In genomic region chr17:79980246-79981043, GRCh38 we compare ENCODE assay signal across 21 cellular contexts. TPM values are rescaled to one million over a fixed set of nuclear protein-coding genes. Genes with fewer than 3 reads are reported as not detected.
DNase-seq lines count a peak whose midpoint lies in the region; ATAC-seq and TF ChIP-seq lines count a peak whose summit lies in the region.
"Had no signal": no experiment of that assay in that cellular context is flagged by ENCODE, and none has a peak within 500 bp of the region (broad histone marks: within the 10 kb centered on the region; RNA-seq: fewer than 3 reads in every experiment).

No MANE protein-coding gene starts in this region.

- H3K4me1 ChIP-seq in SK-N-SH (ENCODE audit: control insufficient read depth in 1 of 2, insufficient read depth in 2 of 2, low read depth in 1 of 2, low read length in 1 of 2), result peaks cover under 1 to 28% of the 10 kb centered on the region in 2 experiments; a peak in 1 of 4 replicates
- peaks cover 3% of the 10 kb centered on the region for H3K4me1 ChIP-seq in body of pancreas
- H3K4me1 ChIP-seq in right lobe of liver, result peaks cover 0 to 5% (median 0%) of the 10 kb centered on the region in 4 donors
- H3K4me1 ChIP-seq in spleen, result peaks cover 0 to 46% (median 5%) of the 10 kb centered on the region in 6 donors
- H3K4me1 ChIP-seq: SJCRH30 had no signal

- no peaks in the 10 kb centered on the region for H3K79me2 ChIP-seq in SK-N-SH (ENCODE audit: insufficient read depth)

- H3K4me2 ChIP-seq in SK-N-SH, result no peak overlapping the region

- WGBS in SK-N-SH (ENCODE audit: low lambda C conversion rate), result 97% methylated on average over 23 of the region's 23 CpGs
- 89 to 95% methylated on average over 23 of the region's 23 CpGs for WGBS in body of pancreas, 2 donors
- 79% methylated on average over 7 of the region's 23 CpGs for WGBS in right lobe of liver (ENCODE audit: insufficient coverage, low coverage, low lambda C conversion rate, missing lambda C conversion rate)
- whole genome bisulfite sequencing in spleen, 5 donors, result 85 to 92% (median 91%) methylated on average over 20 to 23 of the region's 23 CpGs

- H3K36me3 ChIP-seq in SK-N-SH (replicated peaks in 1 of 2; ENCODE audit: control insufficient read depth in 1 of 2, insufficient read depth in 2 of 2, low read length in 1 of 2), result peaks cover 3 to 23% of the 10 kb centered on the region in 2 experiments
- no peaks in the 10 kb centered on the region for H3K36me3 ChIP-seq in body of pancreas (replicated peaks in 1 of 2; ENCODE audit: insufficient read depth in 1 of 2, low read depth in 2 of 2)
- H3K36me3 ChIP-seq in right lobe of liver, result no peaks in the 10 kb centered on the region
- peaks cover 0 to 14% (median 0%) of the 10 kb centered on the region in 6 donors for H3K36me3 ChIP-seq in spleen
- H3K36me3 ChIP-seq: Peyer's patch had no signal

- TF ChIP-seq POLR2A in body of pancreas (IDR thresholded peaks at IDR 0.05) (no peak), right lobe of liver (IDR thresholded peaks at IDR 0.05) (no peak), spleen (IDR thresholded peaks at IDR 0.05) (no peak)

- no peaks in the 10 kb centered on the region for H3K9me2 ChIP-seq in SK-N-SH

- H3K4me3 ChIP-seq in SK-N-SH (ENCODE audit: low read depth in 2 of 2, low read length in 1 of 2), result no peak overlapping the region
- no peak overlapping the region for H3K4me3 ChIP-seq in body of pancreas
- no peak overlapping the region for H3K4me3 ChIP-seq in right lobe of liver
- H3K4me3 ChIP-seq in spleen, result no peak overlapping the region
- H3K4me3 ChIP-seq: Peyer's patch, SJCRH30 had no signal

- TF ChIP-seq EP300 in SK-N-SH (IDR thresholded peaks at IDR 0.05; ENCODE audit: borderline replicate concordance in 1 of 2, low read depth in 1 of 2, low read length in 1 of 2), result no peak

- CTCF ChIA-PET in SK-N-SH (lab: Yijun Ruan, JAX), result interaction anchor here (0.7 to 4.3 kb wide), 7 partner anchors 10 to 234 kb away, joined by 3 to 21 read pairs (median 9); partner anchors contain the start of gene CBX4

- H3F3A ChIP-seq in SK-N-SH (replicated peaks; ENCODE audit: insufficient read depth), result no peaks in the 10 kb centered on the region

- no peak for TF ChIP-seq CTCF in SK-N-SH (IDR thresholded peaks at IDR 0.05)
- TF ChIP-seq CTCF in body of pancreas (IDR thresholded peaks at IDR 0.05), result no peak
- TF ChIP-seq CTCF in right lobe of liver (IDR thresholded peaks at IDR 0.05), result no peak
- TF ChIP-seq CTCF in spleen (IDR thresholded peaks at IDR 0.05 in 8 of 11, conservative IDR thresholded peaks at IDR 0.05 in 3 of 11), result no peak

- peak; percentile 26 for DNase-seq in SK-N-SH
- DNase-seq in body of pancreas, result peak in 3 of 4 donors; percentile 4 to 8 (median 5)
- DNase-seq in right lobe of liver, result peak in 2 of 3 donors; percentile 16 to 37
- peak; percentile 48 for DNase-seq in spleen
- no peak for DNase-seq in effector CD4-positive, alpha-beta T cell
- no peak for DNase-seq in NCI-H226
- no peak for DNase-seq in RPMI8226
- DNase-seq: activated CD4-positive, alpha-beta T cell treated with anti-CD3 and anti-CD28 coated beads for 48 hours; DMS79; effector memory CD8-positive, alpha-beta T cell; foreskin melanocyte; KG1; NCI-H146; NCI-H510A treated with DMSO at 0.1 percent for 48 hours; NK-92 treated with Interleukin-12 subunit alpha and Interleukin-12 subunit beta, amount 100 ng/mL, for 24 hours; SJCRH30 had no signal

- ATAC-seq in SK-N-SH treated with all-trans-retinoic acid at 6 μM for 48 hours (no peak), body of pancreas (no peak), right lobe of liver (no peak)
- ATAC-seq: effector memory CD8-positive, alpha-beta T cell; esophagus mucosa had no signal

- TF ChIP-seq RAD21 in SK-N-SH (IDR thresholded peaks at IDR 0.05; ENCODE audit: low read length), result no peak

- no peak overlapping the region for H3K9ac ChIP-seq in SK-N-SH

- peaks cover 2% of the 10 kb centered on the region for H4K20me1 ChIP-seq in SK-N-SH (ENCODE audit: insufficient read depth)

- H2AFZ ChIP-seq in SK-N-SH (ENCODE audit: low read depth), result no peak overlapping the region

- H3K27me3 ChIP-seq in SK-N-SH (ENCODE audit: insufficient read depth), result no peaks in the 10 kb centered on the region
- no peaks in the 10 kb centered on the region for H3K27me3 ChIP-seq in body of pancreas
- no peaks in the 10 kb centered on the region for H3K27me3 ChIP-seq in right lobe of liver
- H3K27me3 ChIP-seq in spleen (replicated peaks in 1 of 7), result no peaks in the 10 kb centered on the region
- H3K27me3 ChIP-seq: Peyer's patch, SJCRH30 had no signal

- H3K9me3 ChIP-seq in SK-N-SH (no peaks in the 10 kb centered on the region), body of pancreas (no peaks in the 10 kb centered on the region), right lobe of liver (no peaks in the 10 kb centered on the region), spleen (no peaks in the 10 kb centered on the region)
- H3K9me3 ChIP-seq: Peyer's patch, SJCRH30 had no signal

- H3K27ac ChIP-seq in SK-N-SH (ENCODE audit: low read depth in 2 of 2, low read length in 1 of 2) (no peak overlapping the region), body of pancreas (no peak overlapping the region), right lobe of liver (no peak overlapping the region), spleen (no peak overlapping the region)
- H3K27ac ChIP-seq: 22Rv1, SJCRH30 had no signal

- POLR2A ChIA-PET in SK-N-SH (lab: Yijun Ruan, JAX), result no interaction called here

- intact Hi-C loops in body of pancreas (cut with DNase I) (loop anchor here (10.0 kb wide), 2 partner anchors 176 to 236 kb away; no protein-coding TSS in a partner anchor), right lobe of liver (cut with DNase I) (loop anchor here (10.0 kb wide), 3 partner anchors 56 to 176 kb away; no protein-coding TSS in a partner anchor), spleen (cut with DNase I; ENCODE audit: low total_unique reads) (loop anchor here (10.0 kb wide), 1 partner anchor 136 kb away; no protein-coding TSS in a partner anchor)

TF ChIP-seq in SK-N-SH, 30 proteins besides CTCF, POLR2A, EP300 and RAD21 (continues in another document):
- TF ChIP-seq GATA2 (CRISPR knock-in tag; IDR thresholded peaks at IDR 0.05), result no peak
- TF ChIP-seq USF1 (IDR thresholded peaks at IDR 0.05; ENCODE audit: borderline replicate concordance, low read depth), result no peak
- no peak for TF ChIP-seq FOXJ3 (CRISPR knock-in tag; IDR thresholded peaks at IDR 0.05)

TF ChIP-seq in SK-N-SH treated with all-trans-retinoic acid at 6 μM for 48 hours, 23 proteins besides CTCF, POLR2A, EP300 and RAD21 (continues in another document):
- TF ChIP-seq ARNTL (CRISPR knock-in tag; IDR thresholded peaks at IDR 0.05; ENCODE audit: borderline replicate concordance, low read depth), result no peak
- no peak for TF ChIP-seq ZC3H10 (CRISPR knock-in tag; IDR thresholded peaks at IDR 0.05)
- TF ChIP-seq TCF4 (CRISPR knock-in tag; IDR thresholded peaks at IDR 0.05; ENCODE audit: borderline replicate concordance), result no peak
- no peak for TF ChIP-seq PATZ1 (CRISPR knock-in tag; IDR thresholded peaks at IDR 0.05; ENCODE audit: borderline replicate concordance)
- no peak for TF ChIP-seq TOX (CRISPR knock-in tag; IDR thresholded peaks at IDR 0.05; ENCODE audit: borderline replicate concordance)
- no peak for TF ChIP-seq CREB5 (CRISPR knock-in tag; IDR thresholded peaks at IDR 0.05; ENCODE audit: low read depth)
- TF ChIP-seq RARB (CRISPR knock-in tag; IDR thresholded peaks at IDR 0.05), result no peak
- TF ChIP-seq BACH2 (CRISPR knock-in tag; IDR thresholded peaks at IDR 0.05; ENCODE audit: borderline replicate concordance), result no peak
- no peak for TF ChIP-seq ZNF8 (CRISPR knock-in tag; IDR thresholded peaks at IDR 0.05)

RNA-seq across cellular contexts. Expression of gene TBC1D16, which starts 55.2 kb away (rescaled TPM):
- polyA plus RNA-seq in SK-N-SH (2012; rRNA removed) (14.5 and 15.3 TPM in 2 replicates), spleen (1 to 10 TPM; 1.3 to 5.4 (median 3.0) TPM)
- 7.9 and 13.0 TPM in 2 replicates for polyA plus RNA-seq in SK-N-SH (2012; cell fraction: cytosol; rRNA removed)
- 22.6 and 24.9 TPM in 2 replicates for polyA plus RNA-seq in SK-N-SH (2012; cell fraction: nucleus; rRNA removed)
- total RNA-seq in body of pancreas (10 to 100 TPM; 21.0 to 37.2 TPM), right lobe of liver (10 to 100 TPM in 4 of 6 experiments, 1 to 10 TPM in 2; 5.8 to 21.0 (median 14.4) TPM), spleen (10 to 100 TPM in 6 of 7 donors, 1 to 10 TPM in 1; 5.6 to 33.6 (median 25.5) TPM)

RNA-seq across cellular contexts. Expression of gene CCDC40, which starts 56.0 kb away (rescaled TPM):
- polyA plus RNA-seq in SK-N-SH (2012; rRNA removed) (17.3 and 21.6 TPM in 2 replicates), spleen (under 1 TPM; 0.30 to 0.70 (median 0.64) TPM)
- polyA plus RNA-seq in SK-N-SH (2012; cell fraction: cytosol; rRNA removed), result 8.0 and 8.3 TPM in 2 replicates
- 87.6 and 92.0 TPM in 2 replicates for polyA plus RNA-seq in SK-N-SH (2012; cell fraction: nucleus; rRNA removed)
- total RNA-seq in body of pancreas (10 to 100 TPM in 1 of 2 donors, 1 to 10 TPM in 1; 2.9 to 13.5 TPM), right lobe of liver (1 to 10 TPM; 1.7 to 3.1 (median 2.1) TPM), spleen (1 to 10 TPM; 1.2 to 8.3 (median 3.8) TPM)
- total RNA-seq: T-helper 1 cell treated with Interleukin-12 subunit alpha and Interleukin-12 subunit beta and Interleukin-4 antibody, amounts not matched to agents 30 ng/mL and 1 ng/mL, for 36 hours had no signal

Comparison
In these comparisons a context has a peak if more than half of its experiments do, and no peak if none do; other contexts are left out.
1. DNase-seq: peak in SK-N-SH (single experiment), body of pancreas (3 of 4), right lobe of liver (2 of 3) and spleen (single experiment); none in effector CD4-positive, alpha-beta T cell (single experiment), NCI-H226 (single experiment) and RPMI8226 (single experiment).